ENCODE assay signal across 10 cellular contexts in the genomic region with DNA sequence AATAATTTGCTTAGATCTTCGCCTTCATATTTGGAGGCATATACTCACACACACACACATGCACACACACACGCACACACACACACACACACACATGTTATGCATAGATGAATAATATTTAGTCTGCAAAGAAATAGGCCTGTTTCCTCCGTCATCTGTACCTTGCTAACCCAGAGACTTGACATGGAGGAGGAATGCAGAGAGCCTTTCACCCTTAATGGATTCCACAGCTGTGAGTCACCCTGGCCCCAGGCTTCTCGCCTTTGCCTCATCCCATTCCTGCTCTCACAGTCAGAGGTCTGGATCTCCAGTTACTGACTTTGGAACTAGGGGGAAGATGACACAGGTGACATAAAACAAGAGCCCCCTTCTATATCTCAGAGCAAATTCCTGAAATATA. TPM values are rescaled to one million over a fixed set of nuclear protein-coding genes. Genes with fewer than 3 reads are reported as not detected.
A peak's percentile ranks its signal among the peaks of the same experiment; 100 is the strongest.
DNase-seq lines count a peak whose midpoint lies in the region; ATAC-seq and FAIRE-seq lines count a peak whose summit lies in the region.
"Had no signal": no experiment of that assay in that cellular context is flagged by ENCODE, and none has a peak within 500 bp of the region (broad histone marks: within the 10 kb centered on the region; RNA-seq: fewer than 3 reads in every experiment).

No MANE protein-coding gene starts in this region.

- peak; percentile 42 for DNase-seq in SIG-M5 treated with dmso at 0.1 percent for 504 hours (lab: John Stamatoyannopoulos, UW; ENCODE audit: unreplicated experiment)
- DNase-seq in SIG-M5 (lab: John Stamatoyannopoulos, UW) = no peak
- peak; percentile 95 for DNase-seq in dedifferentiated amniotic fluid mesenchymal stem cell (ENCODE audit: extremely low spot score)
- DNase-seq in left lobe of liver (ENCODE audit: low spot score) = no peak
- DNase-seq in urothelium cell line (ENCODE audit: low spot score) = peak; percentile 91
- no peak for DNase-seq in activated CD4-positive, alpha-beta T cell treated with anti-CD3 and anti-CD28 coated beads, Interleukin-2, amount 50 U/mL, for 1 hour
- no peak for DNase-seq in activated T-cell treated with anti-CD3 and anti-CD28 coated beads, Interleukin-2, amount 50 U/mL, for 48 hours
- no peak for DNase-seq in DMS 273 (lab: John Stamatoyannopoulos, UW; ENCODE audit: unreplicated experiment)
- DNase-seq: NCI-H345 had no signal

- peak; percentile 21 for ATAC-seq in left lobe of liver

- peak; percentile 75 for FAIRE-seq in urothelium cell line (lab: Jason Lieb, UNC)
- FAIRE-seq: A204.1 had no signal

RNA-seq across cellular contexts. Expression of a gene that starts 29.7 kb away (rescaled TPM):
- total RNA-seq in left lobe of liver = 2.2 TPM

Comparison
In these comparisons a context has a peak if more than half of its experiments do, and no peak if none do; other contexts are left out.
1. DNase-seq: peak in SIG-M5 treated with dmso at 0.1 percent for 504 hours (single experiment), dedifferentiated amniotic fluid mesenchymal stem cell (single experiment) and urothelium cell line (single experiment); none in SIG-M5 (single experiment), left lobe of liver (single experiment), activated CD4-positive, alpha-beta T cell treated with anti-CD3 and anti-CD28 coated beads, Interleukin-2, amount 50 U/mL, for 1 hour (single experiment), activated T-cell treated with anti-CD3 and anti-CD28 coated beads, Interleukin-2, amount 50 U/mL, for 48 hours (0 of 2) and DMS 273 (single experiment).